ENCODE assay signal across 16 cellular contexts in genomic region chr20:34980543-34981213, GRCh38. TPM values are rescaled to one million over a fixed set of nuclear protein-coding genes. Genes with fewer than 3 reads are reported as not detected.
A peak's percentile ranks its signal among the peaks of the same experiment; 100 is the strongest.
DNase-seq lines count a peak whose midpoint lies in the region; ATAC-seq and TF ChIP-seq lines count a peak whose summit lies in the region.
"Had no signal": no experiment of that assay in that cellular context is flagged by ENCODE, and none has a peak within 500 bp of the region (broad histone marks: within the 10 kb centered on the region; RNA-seq: fewer than 3 reads in every experiment).

No MANE protein-coding gene starts in this region.

- no peak overlapping the region for H3K27ac Mint-ChIP-seq in type B pancreatic cell
- H3K27ac Mint-ChIP-seq in chondrocyte (ENCODE audit: unreplicated experiment) = no peak overlapping the region
- H3K27ac Mint-ChIP-seq: activated CD4-positive, alpha-beta memory T cell treated with anti-CD3 and anti-CD28 coated beads for 36 hours; natural killer cell treated with Interleukin-12 subunit alpha and Interleukin-12 subunit beta and Interleukin-15 and Interleukin-18, amount 100 ng/mL, for 72 hours had no signal

- H3K27me3 Mint-ChIP-seq in type B pancreatic cell (peaks cover 10% of the 10 kb centered on the region), chondrocyte (ENCODE audit: low read depth) (peaks cover 26% of the 10 kb centered on the region)

- H3K4me3 Mint-ChIP-seq in type B pancreatic cell (no peak overlapping the region), chondrocyte (ENCODE audit: unreplicated experiment) (no peak overlapping the region)
- H3K4me3 Mint-ChIP-seq: activated CD4-positive, alpha-beta memory T cell treated with anti-CD3 and anti-CD28 coated beads for 36 hours; natural killer cell treated with Interleukin-12 subunit alpha and Interleukin-12 subunit beta and Interleukin-15 and Interleukin-18, amount 100 ng/mL, for 72 hours had no signal

- no peak for TF ChIP-seq CTCF in type B pancreatic cell (conservative IDR thresholded peaks at IDR 0.05)
- no peak for TF ChIP-seq CTCF in chondrocyte (IDR thresholded peaks at IDR 0.05)

- intact Hi-C loops in Right ventricle myocardium inferior (cut with DNase I) (no loop called here), cardiac septum (cut with DNase I) (no loop called here), right cardiac atrium (cut with DNase I) (no loop called here)

- peak; percentile 21 for ATAC-seq in Right ventricle myocardium inferior
- peak in 1 of 2 donors; percentile 5 for ATAC-seq in right cardiac atrium
- no peak for ATAC-seq in HG02840 (IDR thresholded peaks at IDR 0.05; ENCODE audit: low FRiP score, unreplicated experiment)
- no peak for ATAC-seq in GM18909 (IDR thresholded peaks at IDR 0.05; ENCODE audit: poor library complexity, unreplicated experiment)

- H3K4me1 Mint-ChIP-seq in type B pancreatic cell (ENCODE audit: unreplicated experiment) (peaks cover 25% of the 10 kb centered on the region), chondrocyte (ENCODE audit: low read depth) (peaks cover 3% of the 10 kb centered on the region)

- H3K4me1 ChIP-seq in right cardiac atrium (ENCODE audit: control insufficient read depth, insufficient read depth, low read length) = no peaks in the 10 kb centered on the region

- H3K36me3 Mint-ChIP-seq in type B pancreatic cell = no peaks in the 10 kb centered on the region
- no peaks in the 10 kb centered on the region for H3K36me3 Mint-ChIP-seq in chondrocyte (ENCODE audit: low read depth)
- H3K36me3 Mint-ChIP-seq: activated CD4-positive, alpha-beta memory T cell treated with anti-CD3 and anti-CD28 coated beads for 36 hours; natural killer cell treated with Interleukin-12 subunit alpha and Interleukin-12 subunit beta and Interleukin-15 and Interleukin-18, amount 100 ng/mL, for 72 hours had no signal

- 82% methylated on average over 22 of the region's 22 CpGs for WGBS in right cardiac atrium

- no peaks in the 10 kb centered on the region for H3K9me3 Mint-ChIP-seq in type B pancreatic cell
- H3K9me3 Mint-ChIP-seq in chondrocyte (ENCODE audit: low read depth) = no peaks in the 10 kb centered on the region
- H3K9me3 Mint-ChIP-seq: activated CD4-positive, alpha-beta memory T cell treated with anti-CD3 and anti-CD28 coated beads for 36 hours; natural killer cell treated with Interleukin-12 subunit alpha and Interleukin-12 subunit beta and Interleukin-15 and Interleukin-18, amount 100 ng/mL, for 72 hours had no signal

- H3K27ac ChIP-seq in right cardiac atrium (ENCODE audit: low read length) = peak overlapping the region; percentile 68
- H3K27ac ChIP-seq: A549 had no signal

- H3K27me3 ChIP-seq in right cardiac atrium (ENCODE audit: control insufficient read depth, insufficient read depth) = no peaks in the 10 kb centered on the region

- no peak for DNase-seq in Right ventricle myocardium inferior (ENCODE audit: missing footprints)
- DNase-seq in cardiac septum (ENCODE audit: low spot score) = no peak
- DNase-seq in SW480 (ENCODE audit: low spot score) = peak; percentile 80
- peak in 2 of 3 donors; percentile 28 to 62 for DNase-seq in right cardiac atrium
- no peak for DNase-seq in type B pancreatic cell (ENCODE audit: extremely low spot score, unreplicated experiment)
- DNase-seq in chondrocyte (ENCODE audit: low spot score) = no peak
- DNase-seq: activated CD4-positive, alpha-beta memory T cell treated with anti-CD3 and anti-CD28 coated beads for 36 hours; activated gamma-delta T cell; Calu3; Kasumi-1; NCI-H2081 treated with DMSO at 0.1 percent for 48 hours; T1000 had no signal

- H3K4me3 ChIP-seq in right cardiac atrium (ENCODE audit: low read length) = no peak overlapping the region
- H3K4me3 ChIP-seq: A549 had no signal

- H3K9me3 ChIP-seq in right cardiac atrium (ENCODE audit: control insufficient read depth, low read length) = no peaks in the 10 kb centered on the region
- H3K9me3 ChIP-seq: A549 had no signal

RNA-seq across cellular contexts. Expression of gene MYH7B, which starts 25.0 kb away (rescaled TPM):
- total RNA-seq in Right ventricle myocardium inferior (230 TPM), cardiac septum (238 TPM), right cardiac atrium (100 to 1,000 TPM in 2 of 4 donors, 10 to 100 TPM in 2; 43.3 to 134 (median 99.2) TPM), type B pancreatic cell (ENCODE audit: low replicate concordance) (0.50 and 1.2 TPM in 2 replicates), chondrocyte (0.30 to 0.64 TPM in 2 of 3 replicates, not detected in the other)
- polyA plus RNA-seq in right cardiac atrium = 125 TPM

RNA-seq across cellular contexts. Expression of gene GSS, which starts 25.1 kb away (rescaled TPM):
- total RNA-seq in Right ventricle myocardium inferior = 17.6 TPM
- 27.5 TPM for total RNA-seq in cardiac septum
- 10 to 100 TPM; 23.6 to 32.6 (median 26.3) TPM for total RNA-seq in right cardiac atrium
- 37.7 TPM for polyA plus RNA-seq in right cardiac atrium
- 43.3 and 66.4 TPM in 2 replicates for total RNA-seq in type B pancreatic cell (ENCODE audit: low replicate concordance)
- total RNA-seq in chondrocyte = 39.5 to 57.7 TPM (median 57.3 TPM) in 3 replicates

Comparison
In these comparisons a context has a peak if more than half of its experiments do, and no peak if none do; other contexts are left out.
1. DNase-seq: peak in SW480 (single experiment) and right cardiac atrium (2 of 3); none in Right ventricle myocardium inferior (single experiment), cardiac septum (single experiment), type B pancreatic cell (single experiment) and chondrocyte (single experiment).
2. RNA of gene MYH7B, which starts 25.0 kb away (total RNA-seq): 238 TPM in cardiac septum (single experiment), 230 TPM in Right ventricle myocardium inferior (single experiment) and 43.3 to 134 TPM in right cardiac atrium; 0.50 to 1.2 TPM in type B pancreatic cell and 0.30 to 0.64 TPM in chondrocyte; every median in the first group is over 10 times any median in the second.